ENCODE assay signal across 21 cellular contexts in the genomic region with DNA sequence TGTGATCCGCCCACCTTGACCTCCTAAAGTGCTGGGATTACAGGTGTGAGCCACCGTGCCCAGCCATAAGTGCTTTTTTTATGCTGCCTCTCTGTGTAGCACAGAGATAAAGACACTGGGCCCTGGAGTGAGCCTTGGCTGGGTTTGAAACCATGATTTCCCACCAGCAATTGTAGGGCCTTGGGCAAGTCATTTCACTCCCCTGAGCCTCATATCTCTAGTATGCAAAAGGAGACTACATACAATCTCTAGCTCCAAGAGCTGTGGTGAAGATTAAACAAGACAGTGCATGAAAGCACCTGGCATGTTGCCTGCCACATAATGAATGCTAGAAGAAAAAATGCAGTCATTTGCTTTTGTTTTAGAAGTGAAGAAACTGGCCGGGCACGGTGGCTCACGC. TPM values are rescaled to one million over a fixed set of nuclear protein-coding genes. Genes with fewer than 3 reads are reported as not detected.
DNase-seq lines count a peak whose midpoint lies in the region; ATAC-seq and TF ChIP-seq lines count a peak whose summit lies in the region.
"Had no signal": no experiment of that assay in that cellular context is flagged by ENCODE, and none has a peak within 500 bp of the region (broad histone marks: within the 10 kb centered on the region; RNA-seq: fewer than 3 reads in every experiment).

No MANE protein-coding gene starts in this region.

- 42% methylated on average over 5 of the region's 5 CpGs for WGBS in mammary epithelial cell (ENCODE audit: low coverage, missing lambda C conversion rate)

- no peaks in the 10 kb centered on the region for H3K79me2 ChIP-seq in mammary epithelial cell (ENCODE audit: insufficient read depth, low read length)

- no peak overlapping the region for H3K4me3 ChIP-seq in mammary epithelial cell (replicated peaks in 1 of 3; ENCODE audit: insufficient read depth in 1 of 3, low read depth in 2 of 3, low read length in 3 of 3)

- peak in 71 of 76 experiments; percentile 9 to 83 (median 48) for DNase-seq in HUDEP-2 (lab: John Stamatoyannopoulos, UW; ENCODE audit: unreplicated experiment in 76 of 76)
- peak; percentile 86 for DNase-seq in mammary epithelial cell
- peak; percentile 39 for DNase-seq in iris pigment epithelial cell (ENCODE audit: low read depth)
- no peak for DNase-seq in NCI-H187 (lab: John Stamatoyannopoulos, UW)
- DNase-seq in activated naive CD4-positive, alpha-beta T cell treated with Interleukin-2 at 50 U/mL for 16 hours, result no peak
- DNase-seq: activated CD4-positive, alpha-beta T cell treated with anti-CD3 and anti-CD28 coated beads for 48 hours; activated CD8-positive, alpha-beta memory T cell treated with anti-CD3 and anti-CD28 coated beads, Interleukin-2, amount 10 ng/mL, durations not matched to agents 7 days and 5 days; CD8-positive, alpha-beta memory T cell; DMS79 treated with DMSO at 0.1 percent for 48 hours; GOT3; left colon; naive thymus-derived CD8-positive, alpha-beta T cell; NCI-H1417 treated with DMSO at 0.1 percent for 48 hours; SIG-M5; stimulated activated CD4-positive, alpha-beta T cell treated with anti-CD3 and anti-CD28 coated beads, Interleukin-12 subunit alpha, Interleukin-12 subunit beta, amount 100 ng/mL, for 4 hours had no signal

- no TSS peak for BruUV-seq in mammary epithelial cell (replicated peaks; lab: Mats Ljungman, UMichigan)

- no peaks in the 10 kb centered on the region for H3K27me3 ChIP-seq in mammary epithelial cell (ENCODE audit: insufficient read depth, low read length)

- no peaks in the 10 kb centered on the region for H4K20me1 ChIP-seq in mammary epithelial cell (ENCODE audit: insufficient read depth, low read length)

- no peak overlapping the region for H3K4me2 ChIP-seq in mammary epithelial cell (ENCODE audit: insufficient read depth, low read depth, low read length)

- CTCF ChIA-PET in mammary epithelial cell (lab: Charles Lee; ENCODE audit: low non-redundant PET), result no interaction called here

- no peak for TF ChIP-seq CTCF in mammary epithelial cell (conservative IDR thresholded peaks at IDR 0.05 in 1 of 2, IDR thresholded peaks at IDR 0.05 in 1 of 2; ENCODE audit: extremely low read depth in 1 of 2, insufficient read depth in 1 of 2, low read depth in 1 of 2, low read length in 2 of 2)

- H3K9me3 ChIP-seq in mammary epithelial cell (replicated peaks; ENCODE audit: insufficient read depth, low read length), result no peaks in the 10 kb centered on the region

- no peak overlapping the region for H2AFZ ChIP-seq in mammary epithelial cell (ENCODE audit: low read depth, low read length)

- no peak overlapping the region for H3K9ac ChIP-seq in mammary epithelial cell (ENCODE audit: insufficient read depth, low read length)

- no peak overlapping the region for H3K27ac ChIP-seq in mammary epithelial cell (ENCODE audit: insufficient read depth, low read depth, low read length)

- peak; percentile 43 for ATAC-seq in GM18858 (IDR thresholded peaks at IDR 0.05; ENCODE audit: unreplicated experiment)
- ATAC-seq in GM21717 (IDR thresholded peaks at IDR 0.05; ENCODE audit: unreplicated experiment), result no peak
- ATAC-seq: activated CD8-positive, alpha-beta memory T cell treated with anti-CD3 and anti-CD28 coated beads, Interleukin-2, amount 10 ng/mL, durations not matched to agents 7 days and 5 days; activated T-helper 17 cell treated with anti-CD3 and anti-CD28 coated beads, Interleukin-2, amount 50 U/mL, for 72 hours; left colon; naive thymus-derived CD8-positive, alpha-beta T cell had no signal

- peaks cover 8% of the 10 kb centered on the region for H3K4me1 ChIP-seq in mammary epithelial cell (ENCODE audit: insufficient read depth, low read length)

- no peaks in the 10 kb centered on the region for H3K36me3 ChIP-seq in mammary epithelial cell (ENCODE audit: insufficient read depth, low read length)

- intact Hi-C loops in mammary epithelial cell (cut with micrococcal nuclease), result no loop called here

- in situ Hi-C loops in mammary epithelial cell (cut with MboI; ENCODE audit: low sequenced_read_pairs in 2 of 2), result no loop called here

- dilution Hi-C loops in mammary epithelial cell (cut with HindIII; ENCODE audit: low sequenced_read_pairs), result loop anchor here (5.0 kb wide), 1 partner anchor 74 kb away; no protein-coding TSS in a partner anchor

RNA-seq across cellular contexts. Expression of a gene that starts 3.9 kb away (rescaled TPM):
- total RNA-seq in mammary epithelial cell, result not detected
- not detected for polyA plus RNA-seq in mammary epithelial cell
- polyA minus RNA-seq in mammary epithelial cell, result not detected
- total RNA-seq: activated CD8-positive, alpha-beta memory T cell treated with anti-CD3 and anti-CD28 coated beads, Interleukin-2, amount 10 ng/mL, durations not matched to agents 7 days and 5 days; CD8-positive, alpha-beta memory T cell; left colon; LHCN-M2; naive thymus-derived CD8-positive, alpha-beta T cell; osteoblast; T-helper 1 cell treated with Interleukin-12 subunit alpha and Interleukin-12 subunit beta and Interleukin-4 antibody, amounts not matched to agents 30 ng/mL and 1 ng/mL, for 36 hours had no signal
- polyA plus RNA-seq: CD8-positive, alpha-beta memory T cell; naive thymus-derived CD8-positive, alpha-beta T cell had no signal

Comparison
In these comparisons a context has a peak if more than half of its experiments do, and no peak if none do; other contexts are left out.
1. DNase-seq: peak in HUDEP-2 (71 of 76), mammary epithelial cell (single experiment) and iris pigment epithelial cell (single experiment); none in NCI-H187 (0 of 2) and activated naive CD4-positive, alpha-beta T cell treated with Interleukin-2 at 50 U/mL for 16 hours (single experiment).